25 cellular contexts compared by ENCODE assay signal in the genomic region with DNA sequence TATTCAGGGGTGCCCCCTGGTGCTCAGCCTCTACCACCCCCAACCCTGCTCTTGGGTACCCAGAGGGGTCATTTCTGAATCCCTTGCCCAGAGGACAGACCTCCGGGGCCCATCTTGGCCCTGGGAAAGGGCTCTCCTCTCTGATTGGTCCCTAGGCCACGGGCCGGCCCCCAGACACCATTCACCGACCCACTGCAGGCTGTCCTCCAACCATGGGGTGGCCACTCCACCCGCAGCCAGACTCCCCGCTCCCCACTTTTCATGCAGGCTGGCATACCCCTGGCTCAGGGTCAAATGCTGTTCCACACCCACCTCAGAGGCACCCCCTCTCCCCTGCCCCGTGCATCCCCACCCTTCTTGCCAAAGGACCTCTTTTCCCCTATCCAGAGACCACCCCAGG. TPM values are rescaled to one million over a fixed set of nuclear protein-coding genes. Genes with fewer than 3 reads are reported as not detected.
DNase-seq lines count a peak whose midpoint lies in the region; ATAC-seq and TF ChIP-seq lines count a peak whose summit lies in the region.
"Had no signal": no experiment of that assay in that cellular context is flagged by ENCODE, and none has a peak within 500 bp of the region (broad histone marks: within the 10 kb centered on the region; RNA-seq: fewer than 3 reads in every experiment).

No MANE protein-coding gene starts in this region.

- H2AK5ac ChIP-seq in mesenchymal stem cell (ENCODE audit: low read length, severe bottlenecking): peak overlapping the region; percentile 45

- H3K27me3 ChIP-seq in H7 (ENCODE audit: control insufficient read depth, insufficient read depth, low read length) (peaks cover 38% of the 10 kb centered on the region), mesenchymal stem cell (ENCODE audit: control insufficient read depth in 1 of 2, insufficient read depth in 1 of 2, low read length in 2 of 2) (no peaks in the 10 kb centered on the region), stomach smooth muscle (ENCODE audit: control insufficient read depth in 1 of 2, insufficient read depth in 2 of 2, low read length in 2 of 2) (no peaks in the 10 kb centered on the region)
- H3K27me3 ChIP-seq: heart right ventricle, upper lobe of left lung had no signal

- H3K27ac ChIP-seq in mesenchymal stem cell (ENCODE audit: low read length, poor library complexity, severe bottlenecking) (no peak overlapping the region), stomach smooth muscle (ENCODE audit: low read length) (peak overlapping the region; percentile 77)
- H3K27ac ChIP-seq: cardiac muscle cell, SK-N-MC had no signal

- no peak overlapping the region for H2BK15ac ChIP-seq in mesenchymal stem cell (ENCODE audit: low read depth, poor library complexity, severe bottlenecking)

- H3K23ac ChIP-seq in mesenchymal stem cell (ENCODE audit: low read length in 2 of 2): no peak overlapping the region

- no peak for TF ChIP-seq CTCF in GM20000 (IDR thresholded peaks at IDR 0.05; ENCODE audit: extremely low read depth, missing control alignments)

- peaks cover 7% of the 10 kb centered on the region for H3K4me1 Mint-ChIP-seq in central memory CD8-positive, alpha-beta T cell
- H3K4me1 Mint-ChIP-seq: activated naive CD8-positive, alpha-beta T cell treated with anti-CD3 and anti-CD28 coated beads, Interleukin-2, amount 10 ng/mL, durations not matched to agents 7 days and 5 days; natural killer cell had no signal

- no peaks in the 10 kb centered on the region for H3K9me3 ChIP-seq in mesenchymal stem cell (ENCODE audit: control insufficient read depth, low read length)
- H3K9me3 ChIP-seq in stomach smooth muscle (ENCODE audit: control insufficient read depth in 2 of 2, low read length in 2 of 2): no peaks in the 10 kb centered on the region
- H3K9me3 ChIP-seq: Caco-2, heart right ventricle, upper lobe of left lung had no signal

- peak overlapping the region; percentile 46 for H4K91ac ChIP-seq in mesenchymal stem cell (ENCODE audit: low read length)

- H3K9ac ChIP-seq in mesenchymal stem cell (ENCODE audit: low read length): no peak overlapping the region
- H3K9ac ChIP-seq in stomach smooth muscle (ENCODE audit: low read length in 2 of 2): no peak overlapping the region

- peak overlapping the region; percentile 39 for H4K8ac ChIP-seq in mesenchymal stem cell (ENCODE audit: low read length)

- peaks cover 23% of the 10 kb centered on the region for H3K4me1 ChIP-seq in mesenchymal stem cell (ENCODE audit: control insufficient read depth, insufficient read depth, low read depth, low read length)
- H3K4me1 ChIP-seq in stomach smooth muscle (ENCODE audit: control insufficient read depth, insufficient read depth, low read length): peaks cover 35% of the 10 kb centered on the region
- H3K4me1 ChIP-seq: Caco-2 had no signal

- no peak overlapping the region for H2BK120ac ChIP-seq in mesenchymal stem cell (ENCODE audit: low read depth, low read length)

- no peaks in the 10 kb centered on the region for H3K36me3 ChIP-seq in H7 (replicated peaks; ENCODE audit: control insufficient read depth, insufficient read depth, low read length)
- H3K36me3 ChIP-seq in mesenchymal stem cell (ENCODE audit: control insufficient read depth in 1 of 2, insufficient read depth in 2 of 2, low read depth in 1 of 2, low read length in 2 of 2): peaks cover 23 to 41% of the 10 kb centered on the region in 2 experiments
- peaks cover 0 to 4% of the 10 kb centered on the region in 2 donors for H3K36me3 ChIP-seq in stomach smooth muscle (ENCODE audit: control insufficient read depth in 2 of 2, insufficient read depth in 2 of 2, low read length in 2 of 2)
- H3K36me3 ChIP-seq: cardiac muscle cell had no signal

- peaks cover 1% of the 10 kb centered on the region for H3K36me3 Mint-ChIP-seq in central memory CD8-positive, alpha-beta T cell (ENCODE audit: insufficient read depth)
- H3K36me3 Mint-ChIP-seq: activated naive CD8-positive, alpha-beta T cell treated with anti-CD3 and anti-CD28 coated beads, Interleukin-2, amount 10 ng/mL, durations not matched to agents 7 days and 5 days; natural killer cell had no signal

- no peak overlapping the region for H3K14ac ChIP-seq in mesenchymal stem cell (ENCODE audit: low read length in 2 of 2)

- H3K9me3 Mint-ChIP-seq in central memory CD8-positive, alpha-beta T cell: no peaks in the 10 kb centered on the region
- H3K9me3 Mint-ChIP-seq: activated T-helper 1 cell treated with anti-CD3 and anti-CD28 coated beads, Interleukin-12 subunit alpha, Interleukin-12 subunit beta, Interleukin-2, Interleukin-4 antibody, amounts not matched to agents 30 ng/mL and 10 ng/mL and 1 ng/mL, durations not matched to agents 14 hours and 24 hours and 36 hours; natural killer cell had no signal

- H3K79me1 ChIP-seq in mesenchymal stem cell (replicated peaks; ENCODE audit: low read length, poor library complexity, severe bottlenecking): peaks cover 8% of the 10 kb centered on the region

- no peaks in the 10 kb centered on the region for H3K27me3 Mint-ChIP-seq in central memory CD8-positive, alpha-beta T cell
- H3K27me3 Mint-ChIP-seq: activated naive CD8-positive, alpha-beta T cell treated with anti-CD3 and anti-CD28 coated beads, Interleukin-2, amount 10 ng/mL, durations not matched to agents 7 days and 5 days had no signal

- no peak overlapping the region for H2BK5ac ChIP-seq in mesenchymal stem cell (ENCODE audit: low read depth, low read length, poor library complexity, severe bottlenecking)

- DNase-seq in H7 (peak; percentile 84), mesenchymal stem cell (no peak), NCI-H446 (lab: John Stamatoyannopoulos, UW) (no peak), GM20000 (ENCODE audit: low spot score) (no peak)
- no peak for DNase-seq in central memory CD8-positive, alpha-beta T cell (ENCODE audit: low spot score in 2 of 2)
- DNase-seq: activated CD4-positive, CD25-positive, alpha-beta regulatory T cell treated with anti-CD3 and anti-CD28 coated beads, Interleukin-2, amount 50 U/mL, for 72 hours; activated naive CD8-positive, alpha-beta T cell treated with anti-CD3 and anti-CD28 coated beads, Interleukin-2, amount 10 ng/mL, durations not matched to agents 7 days and 5 days; Caco-2; effector memory CD4-positive, alpha-beta T cell; heart right ventricle; natural killer cell; NCI-H1417; NCI-H774; PC-3; T1000; upper lobe of left lung had no signal

- peak overlapping the region in 1 of 2 experiments; percentile 29 for H2BK12ac ChIP-seq in mesenchymal stem cell (ENCODE audit: low read length in 2 of 2)

- no peak overlapping the region for H3K18ac ChIP-seq in mesenchymal stem cell (ENCODE audit: low read depth in 1 of 2, low read length in 2 of 2)

- 55% methylated on average over 7 of the region's 7 CpGs for WGBS in mesenchymal stem cell

- no peak overlapping the region for H2AFZ ChIP-seq in mesenchymal stem cell (ENCODE audit: low read depth, low read length)

- no peak overlapping the region for H3K4ac ChIP-seq in mesenchymal stem cell (ENCODE audit: low read depth in 1 of 2, low read length in 2 of 2)

- H3K4me3 ChIP-seq in H7 (ENCODE audit: insufficient read depth, low read depth, low read length) (no peak overlapping the region), mesenchymal stem cell (ENCODE audit: insufficient read depth in 1 of 2, low read depth in 1 of 2, low read length in 2 of 2) (no peak overlapping the region), stomach smooth muscle (ENCODE audit: low read length in 2 of 2) (no peak overlapping the region)
- H3K4me3 ChIP-seq: cardiac muscle cell, heart right ventricle, SK-N-MC, upper lobe of left lung had no signal

- no peak for ATAC-seq in central memory CD8-positive, alpha-beta T cell (replicated peaks; ENCODE audit: extremely low read depth, poor library complexity, severe bottlenecking)
- ATAC-seq in HG03280 (IDR thresholded peaks at IDR 0.05; ENCODE audit: unreplicated experiment): no peak
- ATAC-seq: natural killer cell, PC-3 had no signal

- H3K4me2 ChIP-seq in mesenchymal stem cell (ENCODE audit: low read length, poor library complexity, severe bottlenecking): no peak overlapping the region

- H3K27ac Mint-ChIP-seq in central memory CD8-positive, alpha-beta T cell (ENCODE audit: low read depth): peak overlapping the region; percentile 16
- H3K27ac Mint-ChIP-seq: activated T-helper 1 cell treated with anti-CD3 and anti-CD28 coated beads, Interleukin-12 subunit alpha, Interleukin-12 subunit beta, Interleukin-2, Interleukin-4 antibody, amounts not matched to agents 30 ng/mL and 10 ng/mL and 1 ng/mL, durations not matched to agents 14 hours and 24 hours and 36 hours; natural killer cell; progenitor cell of endocrine pancreas had no signal

- H3K4me3 Mint-ChIP-seq in central memory CD8-positive, alpha-beta T cell: no peak overlapping the region
- H3K4me3 Mint-ChIP-seq: activated naive CD8-positive, alpha-beta T cell treated with anti-CD3 and anti-CD28 coated beads, Interleukin-2, amount 10 ng/mL, durations not matched to agents 7 days and 5 days; activated T-helper 1 cell treated with anti-CD3 and anti-CD28 coated beads, Interleukin-12 subunit alpha, Interleukin-12 subunit beta, Interleukin-2, Interleukin-4 antibody, amounts not matched to agents 30 ng/mL and 10 ng/mL and 1 ng/mL, durations not matched to agents 14 hours and 24 hours and 36 hours; natural killer cell had no signal

RNA-seq across cellular contexts. Expression of gene SMIM24, which starts 14.8 kb away (rescaled TPM):
- 6.0 and 10.9 TPM in 2 replicates for total RNA-seq in H7 (2014; rRNA removed; shearing (Covaris generic))
- 0.18 TPM for polyA plus RNA-seq in mesenchymal stem cell (2013, experiment 1 of 2)
- not detected for polyA plus RNA-seq in mesenchymal stem cell (2013, experiment 2 of 2)
- total RNA-seq: activated T-helper 1 cell treated with anti-CD3 and anti-CD28 coated beads, Interleukin-12 subunit alpha, Interleukin-12 subunit beta, Interleukin-2, Interleukin-4 antibody, amounts not matched to agents 30 ng/mL and 10 ng/mL and 1 ng/mL, durations not matched to agents 14 hours and 24 hours and 36 hours; heart right ventricle; HT1080; lung microvascular endothelial cell had no signal
- polyA plus RNA-seq: heart right ventricle had no signal

RNA-seq across cellular contexts. Expression of gene SMIM44, which starts 17.7 kb away (rescaled TPM):
- total RNA-seq in H7 (2014; rRNA removed; shearing (Covaris generic)): not detected in 2 replicates
- not detected for polyA plus RNA-seq in mesenchymal stem cell (2013, experiment 1 of 2)
- not detected for polyA plus RNA-seq in mesenchymal stem cell (2013, experiment 2 of 2)
- total RNA-seq: activated naive CD8-positive, alpha-beta T cell treated with anti-CD3 and anti-CD28 coated beads, Interleukin-2, amount 10 ng/mL, durations not matched to agents 7 days and 5 days; activated T-helper 1 cell treated with anti-CD3 and anti-CD28 coated beads, Interleukin-12 subunit alpha, Interleukin-12 subunit beta, Interleukin-2, Interleukin-4 antibody, amounts not matched to agents 30 ng/mL and 10 ng/mL and 1 ng/mL, durations not matched to agents 14 hours and 24 hours and 36 hours; Caco-2; cardiac muscle cell; heart right ventricle; HT1080; LHCN-M2; lung microvascular endothelial cell; natural killer cell; PC-3; progenitor cell of endocrine pancreas; upper lobe of left lung had no signal
- polyA plus RNA-seq: cardiac muscle cell, heart right ventricle had no signal

RNA-seq across cellular contexts. Expression of gene DOHH, which starts 34.9 kb away (rescaled TPM):
- 24.1 and 32.1 TPM in 2 replicates for total RNA-seq in H7 (2014; rRNA removed; shearing (Covaris generic))
- polyA plus RNA-seq in mesenchymal stem cell (2013, experiment 1 of 2): 4.2 TPM
- 3.8 TPM for polyA plus RNA-seq in mesenchymal stem cell (2013, experiment 2 of 2)

RNA-seq across cellular contexts. Expression of gene FZR1, which starts 40.6 kb away (rescaled TPM):
- total RNA-seq in H7 (2014; rRNA removed; shearing (Covaris generic)): 71.6 and 76.6 TPM in 2 replicates
- polyA plus RNA-seq in mesenchymal stem cell (2013, experiment 1 of 2): 30.7 TPM
- 28.8 TPM for polyA plus RNA-seq in mesenchymal stem cell (2013, experiment 2 of 2)
